Comparison of ENCODE assay signal across 22 cellular contexts in genomic region chr15:101397521-101398003, GRCh38.
A peak's percentile ranks its signal among the peaks of the same experiment; 100 is the strongest.
DNase-seq lines count a peak whose midpoint lies in the region; ATAC-seq, FAIRE-seq and TF ChIP-seq lines count a peak whose summit lies in the region.
"Had no signal": no experiment of that assay in that cellular context is flagged by ENCODE, and none has a peak within 500 bp of the region (broad histone marks: within the 10 kb centered on the region; RNA-seq: fewer than 3 reads in every experiment).

No MANE protein-coding gene starts in this region.

- no peaks in the 10 kb centered on the region for H3K79me2 ChIP-seq in K562 (ENCODE audit: control insufficient read depth, insufficient read depth, low read length)

- FAIRE-seq in K562 (lab: Jason Lieb, UNC), result no peak
- FAIRE-seq: kidney had no signal

- peaks cover 29% of the 10 kb centered on the region for H3K4me1 Mint-ChIP-seq in nephron progenitor cell
- H3K4me1 Mint-ChIP-seq: activated naive CD4-positive, alpha-beta T cell treated with anti-CD3 and anti-CD28 coated beads, Interleukin-2, amount 10 ng/mL, durations not matched to agents 7 days and 5 days had no signal

- H3K27ac ChIP-seq in C4-2B (peak overlapping the region; percentile 33; the same call in 1 of the 2 replicates), K562 (ENCODE audit: extremely low read depth, low read depth, low read length) (no peak overlapping the region; the same call in 2 of the 3 replicates)
- H3K27ac ChIP-seq: SJCRH30, testis, WERI-Rb-1 had no signal

- H3K9me1 ChIP-seq in K562 (ENCODE audit: control insufficient read depth, insufficient read depth, low read length), result peaks cover 3% of the 10 kb centered on the region

- no peaks in the 10 kb centered on the region; the same call in none of the 2 replicates for H4K20me1 ChIP-seq in K562 (replicated peaks; ENCODE audit: control insufficient read depth, insufficient read depth, low read length)

- in situ Hi-C loops in KBM-7 (cut with MboI; ENCODE audit: low pct_unique_long_range_greater_than_20kb, low sequenced_read_pairs), result no loop called here
- in situ Hi-C loops in K562 (cut with MboI), result no loop called here

- H3K9ac ChIP-seq in K562 (ENCODE audit: insufficient read depth in 1 of 2, low read depth in 2 of 2, low read length in 2 of 2), result peak overlapping the region in 1 of 2 experiments; percentile 58; a peak in 2 of 4 replicates

- ATAC-seq in K562, result peak; percentile 48
- ATAC-seq in GM21526 (IDR thresholded peaks at IDR 0.05; ENCODE audit: low FRiP score, unreplicated experiment), result no peak
- no peak for ATAC-seq in HG02678 (IDR thresholded peaks at IDR 0.05; ENCODE audit: unreplicated experiment)

- no TSS peak for BruUV-seq in K562 (replicated peaks; lab: Mats Ljungman, UMichigan)

- H3K4me3 ChIP-seq in K562, result no peak overlapping the region
- H3K4me3 ChIP-seq: SJCRH30, testis had no signal

- no peak for TF ChIP-seq CTCF in C4-2B (conservative IDR thresholded peaks at IDR 0.05)
- no peak for TF ChIP-seq CTCF in K562 (IDR thresholded peaks at IDR 0.05 in 2 of 3, conservative IDR thresholded peaks at IDR 0.05 in 1 of 3; ENCODE audit: insufficient read depth in 2 of 3, low read depth in 1 of 3, low read length in 3 of 3)
- no peak for TF ChIP-seq CTCF in nephron progenitor cell (IDR thresholded peaks at IDR 0.05)

- TF ChIP-seq RAD21 in K562 (CRISPR knock-in tag; conservative IDR thresholded peaks at IDR 0.05 in 1 of 2, IDR thresholded peaks at IDR 0.05 in 1 of 2), result no peak

- H3K27me3 ChIP-seq in K562 (ENCODE audit: control insufficient read depth in 2 of 2, insufficient read depth in 2 of 2, low read length in 2 of 2), result peaks cover 0 to 28% of the 10 kb centered on the region in 2 experiments; a peak in 2 of 5 replicates
- H3K27me3 ChIP-seq: testis had no signal

- H3K9me3 Mint-ChIP-seq in nephron progenitor cell, result peaks cover 5% of the 10 kb centered on the region
- H3K9me3 Mint-ChIP-seq: activated naive CD4-positive, alpha-beta T cell treated with anti-CD3 and anti-CD28 coated beads, Interleukin-2, amount 10 ng/mL, durations not matched to agents 7 days and 5 days; CD8-positive, alpha-beta memory T cell; HFFc6 had no signal

- H3K4me1 ChIP-seq in K562 (replicated peaks in 1 of 2; ENCODE audit: control insufficient read depth in 2 of 2, insufficient read depth in 2 of 2, low read length in 2 of 2), result peaks cover 0 to 6% of the 10 kb centered on the region in 2 experiments; a peak in 1 of 5 replicates
- H3K4me1 ChIP-seq: SJCRH30, testis had no signal

- no peaks in the 10 kb centered on the region for H3K9me3 ChIP-seq in K562 (replicated peaks; ENCODE audit: control insufficient read depth, insufficient read depth, low read depth, low read length)
- H3K9me3 ChIP-seq: SJCRH30, testis had no signal

- peaks cover 15% of the 10 kb centered on the region; the same call in 2 of the 3 replicates for H3K36me3 ChIP-seq in K562 (ENCODE audit: control insufficient read depth, insufficient read depth, low read length)
- H3K36me3 ChIP-seq: SJCRH30, WERI-Rb-1 had no signal

- DNase-seq in KBM-7, result peak; percentile 60
- no peak for DNase-seq in K562 (ENCODE audit: extremely low read depth in 1 of 4, low spot score in 3 of 4)
- DNase-seq in nephron progenitor cell, result no peak
- DNase-seq in NCI-H1694 treated with DMSO at 0.1 percent for 48 hours (lab: John Stamatoyannopoulos, UW), result no peak
- DNase-seq in hepatic stellate cell (ENCODE audit: low spot score), result no peak
- DNase-seq: activated CD4-positive, alpha-beta T cell treated with anti-CD3 and anti-CD28 coated beads, Interleukin-2, amount 50 U/mL, for 4 hours; activated naive CD4-positive, alpha-beta T cell treated with anti-CD3 and anti-CD28 coated beads, Interleukin-2, amount 10 ng/mL, durations not matched to agents 7 days and 5 days; activated T-cell treated with anti-CD3 and anti-CD28 coated beads for 4 hours; CD8-positive, alpha-beta memory T cell; effector CD8-positive, alpha-beta T cell; foreskin melanocyte; HFFc6; kidney; mesenchymal stem cell; NCI-H187 treated with DMSO at 0.1 percent for 48 hours; NCI-H2227 treated with DMSO at 0.1 percent for 48 hours; SJCRH30; testis; WERI-Rb-1 had no signal

- TF ChIP-seq POLR2A in K562 (conservative IDR thresholded peaks at IDR 0.05), result no peak

- H3K27me3 Mint-ChIP-seq in nephron progenitor cell (ENCODE audit: low read depth, poor library complexity), result peaks cover 21% of the 10 kb centered on the region

- peak overlapping the region; percentile 94 for H3K27ac Mint-ChIP-seq in nephron progenitor cell
- H3K27ac Mint-ChIP-seq: activated naive CD4-positive, alpha-beta T cell treated with anti-CD3 and anti-CD28 coated beads, Interleukin-2, amount 10 ng/mL, durations not matched to agents 7 days and 5 days; HFFc6 had no signal

- CTCF ChIA-PET in K562 (lab: Yijun Ruan, JAX; ENCODE audit: low intra/inter-chr PET ratio), result no interaction called here

- no peak for TF ChIP-seq EP300 in K562 (IDR thresholded peaks at IDR 0.05; ENCODE audit: low read length)

- intact Hi-C loops in K562 (cut with micrococcal nuclease), result no loop called here

- POLR2A ChIA-PET in K562 (lab: Yijun Ruan, JAX), result interaction anchor here (0.6 to 1.3 kb wide), 3 partner anchors 12 to 23 kb away, joined by 3 to 5 read pairs (median 3); no protein-coding TSS in a partner anchor

- H3K4me2 ChIP-seq in K562 (ENCODE audit: insufficient read depth, low read length), result no peak overlapping the region

- no peak overlapping the region for H2AFZ ChIP-seq in K562 (ENCODE audit: low read depth, low read length)

- 51% methylated on average over 9 of the region's 12 CpGs for WGBS in K562 (ENCODE audit: insufficient coverage, low coverage, missing lambda C conversion rate)

- H3K4me3 Mint-ChIP-seq in nephron progenitor cell, result no peak overlapping the region
- H3K4me3 Mint-ChIP-seq: activated naive CD4-positive, alpha-beta T cell treated with anti-CD3 and anti-CD28 coated beads, Interleukin-2, amount 10 ng/mL, durations not matched to agents 7 days and 5 days; HFFc6 had no signal

- H3K36me3 Mint-ChIP-seq in nephron progenitor cell (ENCODE audit: low read depth), result no peaks in the 10 kb centered on the region
- H3K36me3 Mint-ChIP-seq: activated naive CD4-positive, alpha-beta T cell treated with anti-CD3 and anti-CD28 coated beads, Interleukin-2, amount 10 ng/mL, durations not matched to agents 7 days and 5 days; CD8-positive, alpha-beta memory T cell had no signal

TF ChIP-seq in K562, 482 proteins besides CTCF, POLR2A, EP300 and RAD21 (continues in another document):
- TF ChIP-seq ETV6 (IDR thresholded peaks at IDR 0.05; ENCODE audit: borderline replicate concordance in 1 of 2, low read depth in 2 of 2, low read length in 1 of 2), result no peak
- TF ChIP-seq ETV6 (CRISPR knock-in tag; IDR thresholded peaks at IDR 0.05; ENCODE audit: borderline replicate concordance), result no peak
- TF ChIP-seq ZNF318 (IDR thresholded peaks at IDR 0.05; ENCODE audit: borderline replicate concordance in 1 of 2, low read depth in 1 of 2), result no peak
- TF ChIP-seq ARID2 (IDR thresholded peaks at IDR 0.05), result no peak
